8 cellular contexts compared by ENCODE assay signal in genomic region chr6:18121580-18122127, GRCh38. TPM values are rescaled to one million over a fixed set of nuclear protein-coding genes. Genes with fewer than 3 reads are reported as not detected.
DNase-seq lines count a peak whose midpoint lies in the region; ATAC-seq, FAIRE-seq and TF ChIP-seq lines count a peak whose summit lies in the region.

No MANE protein-coding gene starts in this region.

- peaks cover 0 to 3% of the 10 kb centered on the region in 2 donors for H3K9me3 ChIP-seq in breast epithelium
- no peaks in the 10 kb centered on the region for H3K9me3 ChIP-seq in mammary epithelial cell (replicated peaks; ENCODE audit: insufficient read depth, low read length)
- peaks cover 3% of the 10 kb centered on the region for H3K9me3 ChIP-seq in keratinocyte (ENCODE audit: control insufficient read depth, low read depth, low read length)

- no peak for FAIRE-seq in keratinocyte (lab: Jason Lieb, UNC)

- TF ChIP-seq CTCF in breast epithelium (IDR thresholded peaks at IDR 0.05) (no peak), mammary epithelial cell (conservative IDR thresholded peaks at IDR 0.05 in 1 of 2, IDR thresholded peaks at IDR 0.05 in 1 of 2; ENCODE audit: extremely low read depth in 1 of 2, insufficient read depth in 1 of 2, low read depth in 1 of 2, low read length in 2 of 2) (no peak), activated B cell treated with CpG ODN at 0.5 μM for 24 hours (IDR thresholded peaks at IDR 0.05) (no peak), keratinocyte (optimal IDR thresholded peaks at IDR 0.05 in 1 of 3, IDR thresholded peaks at IDR 0.05 in 1 of 3, conservative IDR thresholded peaks at IDR 0.05 in 1 of 3; ENCODE audit: extremely low read depth in 1 of 3, insufficient read depth in 2 of 3, low read length in 3 of 3) (no peak), type B pancreatic cell (conservative IDR thresholded peaks at IDR 0.05) (no peak), MCF 10A (IDR thresholded peaks at IDR 0.05; ENCODE audit: unreplicated experiment) (no peak), RWPE1 (conservative IDR thresholded peaks at IDR 0.05; ENCODE audit: low read depth) (no peak)

- H3K4me1 Mint-ChIP-seq in activated B cell treated with CpG ODN at 0.5 μM for 24 hours (peaks cover 12% of the 10 kb centered on the region), type B pancreatic cell (ENCODE audit: unreplicated experiment) (peaks cover 10% of the 10 kb centered on the region), MCF 10A (ENCODE audit: insufficient read depth, unreplicated experiment) (no peaks in the 10 kb centered on the region)

- H3K9me3 Mint-ChIP-seq in activated B cell treated with CpG ODN at 0.5 μM for 24 hours: no peaks in the 10 kb centered on the region
- H3K9me3 Mint-ChIP-seq in type B pancreatic cell: no peaks in the 10 kb centered on the region
- no peaks in the 10 kb centered on the region for H3K9me3 Mint-ChIP-seq in MCF 10A (ENCODE audit: unreplicated experiment)

- in situ Hi-C loops in mammary epithelial cell (cut with MboI; ENCODE audit: low sequenced_read_pairs in 2 of 2): loop anchor here in 1 of 2 donors (5.0 to 25.0 kb wide), 2 partner anchors 134 to 259 kb away; partner anchors contain the start of gene KIF13A

- no peaks in the 10 kb centered on the region for H3K36me3 ChIP-seq in breast epithelium
- H3K36me3 ChIP-seq in mammary epithelial cell (ENCODE audit: insufficient read depth, low read length): no peaks in the 10 kb centered on the region
- no peaks in the 10 kb centered on the region for H3K36me3 ChIP-seq in keratinocyte (ENCODE audit: control insufficient read depth in 2 of 2, extremely low read depth in 1 of 2, insufficient read depth in 2 of 2, low read length in 2 of 2)

- H3K79me2 ChIP-seq in mammary epithelial cell (ENCODE audit: insufficient read depth, low read length) (no peaks in the 10 kb centered on the region), keratinocyte (ENCODE audit: control insufficient read depth, insufficient read depth, low read length) (no peaks in the 10 kb centered on the region)

- H3K4me1 ChIP-seq in breast epithelium (no peaks in the 10 kb centered on the region), mammary epithelial cell (ENCODE audit: insufficient read depth, low read length) (peaks cover 7% of the 10 kb centered on the region), keratinocyte (ENCODE audit: control insufficient read depth, extremely low read depth, insufficient read depth, low read length) (peaks cover 26% of the 10 kb centered on the region)

- H3K27me3 Mint-ChIP-seq in activated B cell treated with CpG ODN at 0.5 μM for 24 hours (no peaks in the 10 kb centered on the region), type B pancreatic cell (no peaks in the 10 kb centered on the region), MCF 10A (ENCODE audit: insufficient read depth, unreplicated experiment) (no peaks in the 10 kb centered on the region)

- TF ChIP-seq POLR2A in breast epithelium (IDR thresholded peaks at IDR 0.05): no peak

- H3K9ac ChIP-seq in mammary epithelial cell (ENCODE audit: insufficient read depth, low read length): no peak overlapping the region
- no peak overlapping the region for H3K9ac ChIP-seq in keratinocyte (ENCODE audit: control insufficient read depth, extremely low read depth, insufficient read depth, low read length)

- H3K36me3 Mint-ChIP-seq in activated B cell treated with CpG ODN at 0.5 μM for 24 hours (ENCODE audit: low read depth) (no peaks in the 10 kb centered on the region), type B pancreatic cell (no peaks in the 10 kb centered on the region), MCF 10A (ENCODE audit: insufficient read depth, unreplicated experiment) (no peaks in the 10 kb centered on the region)

- dilution Hi-C loops in mammary epithelial cell (cut with HindIII; ENCODE audit: low sequenced_read_pairs) (loop anchor here (5.0 kb wide), 1 partner anchor 94 kb away; no protein-coding TSS in a partner anchor), keratinocyte (cut with MboI; ENCODE audit: extremely low pct_ligation_motif_present, low sequenced_read_pairs) (no loop called here)

- H4K20me1 ChIP-seq in mammary epithelial cell (ENCODE audit: insufficient read depth, low read length): no peaks in the 10 kb centered on the region
- H4K20me1 ChIP-seq in keratinocyte (ENCODE audit: control insufficient read depth, extremely low read depth, insufficient read depth, low read length): no peaks in the 10 kb centered on the region

- H3K27ac Mint-ChIP-seq in activated B cell treated with CpG ODN at 0.5 μM for 24 hours (no peak overlapping the region), type B pancreatic cell (no peak overlapping the region), MCF 10A (ENCODE audit: low read depth, unreplicated experiment) (no peak overlapping the region)

- H3K27ac ChIP-seq in breast epithelium (no peak overlapping the region), mammary epithelial cell (ENCODE audit: insufficient read depth, low read depth, low read length) (no peak overlapping the region), keratinocyte (ENCODE audit: control insufficient read depth, insufficient read depth, low read length) (no peak overlapping the region), RWPE1 (no peak overlapping the region)

- ATAC-seq in activated B cell treated with CpG ODN at 0.5 μM for 24 hours (ENCODE audit: low read depth): no peak

- H3K9me1 ChIP-seq in keratinocyte (ENCODE audit: control insufficient read depth, extremely low read depth, insufficient read depth, low read length): no peaks in the 10 kb centered on the region

- H3K4me3 Mint-ChIP-seq in activated B cell treated with CpG ODN at 0.5 μM for 24 hours (peak overlapping the region; percentile 78), type B pancreatic cell (peak overlapping the region; percentile 65), MCF 10A (ENCODE audit: unreplicated experiment) (no peak overlapping the region)

- WGBS in mammary epithelial cell (ENCODE audit: low coverage, missing lambda C conversion rate): 92% methylated on average over 11 of the region's 19 CpGs

- no peak overlapping the region for H3K4me2 ChIP-seq in mammary epithelial cell (ENCODE audit: insufficient read depth, low read depth, low read length)
- peak overlapping the region; percentile 79 for H3K4me2 ChIP-seq in keratinocyte (ENCODE audit: control insufficient read depth, extremely low read depth, insufficient read depth, low read depth, low read length)

- no TSS peak for BruUV-seq in mammary epithelial cell (replicated peaks; lab: Mats Ljungman, UMichigan)
- no TSS peak for BruUV-seq in MCF 10A (replicated peaks; lab: Mats Ljungman, UMichigan)

- CTCF ChIA-PET in mammary epithelial cell (lab: Charles Lee; ENCODE audit: low non-redundant PET) (interaction anchor here (0.6 kb wide), 1 partner anchor 104 kb away, joined by 6 read pairs; no protein-coding TSS in a partner anchor), activated B cell treated with CpG ODN at 0.5 μM for 24 hours (lab: Charles Lee) (interaction anchor here (0.5 to 2.8 kb wide), 7 partner anchors 14 to 383 kb away, joined by 3 to 15 read pairs (median 3); no protein-coding TSS in a partner anchor), MCF 10A (lab: Yijun Ruan, JAX) (interaction anchor here (0.6 to 1.1 kb wide), 5 partner anchors 12 to 543 kb away, joined by 3 to 4 read pairs (median 4); no protein-coding TSS in a partner anchor), RWPE1 (lab: Yijun Ruan, JAX) (interaction anchor here (0.5 to 1.1 kb wide), 4 partner anchors 23 to 1949 kb away, joined by 3 read pairs; no protein-coding TSS in a partner anchor)

- DNase-seq in breast epithelium (ENCODE audit: low spot score in 2 of 2) (no peak), mammary epithelial cell (no peak), activated B cell treated with CpG ODN at 0.5 μM for 24 hours (peak; percentile 19), keratinocyte (ENCODE audit: low read depth, low spot score) (no peak), type B pancreatic cell (ENCODE audit: extremely low spot score, unreplicated experiment) (no peak), MCF 10A (ENCODE audit: unreplicated experiment) (no peak), RWPE1 (ENCODE audit: low spot score) (no peak), mesenteric fat pad (ENCODE audit: low spot score) (no peak)

- H3K27me3 ChIP-seq in breast epithelium (no peaks in the 10 kb centered on the region), mammary epithelial cell (ENCODE audit: insufficient read depth, low read length) (no peaks in the 10 kb centered on the region), keratinocyte (ENCODE audit: control insufficient read depth, extremely low read depth, insufficient read depth, low read length) (no peaks in the 10 kb centered on the region)

- no peak overlapping the region for H2AFZ ChIP-seq in mammary epithelial cell (ENCODE audit: low read depth, low read length)
- no peak overlapping the region for H2AFZ ChIP-seq in keratinocyte (ENCODE audit: control insufficient read depth, low read length)

- POLR2A ChIA-PET in activated B cell treated with CpG ODN at 0.5 μM for 24 hours (lab: Charles Lee) (interaction anchor here (1.2 kb wide), 1 partner anchor 381 kb away, joined by 3 read pairs; no protein-coding TSS in a partner anchor), MCF 10A (lab: Yijun Ruan, JAX) (no interaction called here), RWPE1 (lab: Yijun Ruan, JAX; ENCODE audit: low non-redundant PET) (interaction anchor here (0.6 kb wide), 1 partner anchor 180 kb away, joined by 3 read pairs; no protein-coding TSS in a partner anchor)

- intact Hi-C loops in breast epithelium (cut with DNase I; ENCODE audit: low total_unique reads): no loop called here
- intact Hi-C loops in mammary epithelial cell (cut with micrococcal nuclease): loop anchor here (1.0 to 5.0 kb wide), 6 partner anchors 78 to 274 kb away; no protein-coding TSS in a partner anchor
- intact Hi-C loops in activated B cell treated with CpG ODN at 0.5 μM for 24 hours (cut with micrococcal nuclease): loop anchor here (1.0 to 10.0 kb wide), 8 partner anchors 34 to 537 kb away; partner anchors contain the start of genes KDM1B, KIF13A, NUP153 and TPMT
- intact Hi-C loops in MCF 10A (cut with micrococcal nuclease): no loop called here

- peak overlapping the region; percentile 51 to 86 (median 65) for H3K4me3 ChIP-seq in breast epithelium
- H3K4me3 ChIP-seq in mammary epithelial cell (replicated peaks in 1 of 3; ENCODE audit: insufficient read depth in 1 of 3, low read depth in 2 of 3, low read length in 3 of 3): peak overlapping the region in 1 of 3 experiments; percentile 44
- H3K4me3 ChIP-seq in keratinocyte (ENCODE audit: control insufficient read depth in 2 of 3, extremely low read depth in 1 of 3, insufficient read depth in 2 of 3, low read depth in 1 of 3, low read length in 3 of 3): no peak overlapping the region

RNA-seq across cellular contexts. Expression of gene NHLRC1, which starts 0.8 kb away (rescaled TPM):
- total RNA-seq in breast epithelium (1 to 10 TPM; 2.0 to 3.2 (median 2.7) TPM), mammary epithelial cell (1 to 10 TPM; 2.1 to 3.3 TPM), activated B cell treated with CpG ODN at 0.5 μM for 24 hours (0.88 and 1.2 TPM in 2 replicates), type B pancreatic cell (ENCODE audit: low replicate concordance) (1.1 and 3.5 TPM in 2 replicates), MCF 10A (2022) (not detected in 2 replicates), mesenteric fat pad (2.1 TPM)
- polyA plus RNA-seq in mammary epithelial cell (1.4 TPM), keratinocyte (1.2 to 1.5 TPM (median 1.2 TPM) in 3 replicates)
- polyA minus RNA-seq in mammary epithelial cell (0.21 TPM), keratinocyte (0.13 to 0.56 TPM (median 0.51 TPM) in 3 replicates)
- polyA plus RNA-seq in keratinocyte (2011; ENCODE audit: low read depth): 0.15 TPM
- polyA plus RNA-seq in keratinocyte (2011; cell fraction: cytosol; rRNA removed): 0.94 and 1.3 TPM in 2 replicates
- 2.0 and 2.4 TPM in 2 replicates for polyA plus RNA-seq in keratinocyte (2011; cell fraction: nucleus; rRNA removed)
- polyA plus RNA-seq in keratinocyte (2012; ENCODE audit: low replicate concordance): 1.9 and 2.0 TPM in 2 replicates
- 1.2 TPM for polyA minus RNA-seq in keratinocyte (2011; cell fraction: cytosol; rRNA and poly(A)+ RNA removed)
- 0.84 and 1.3 TPM in 2 replicates for polyA minus RNA-seq in keratinocyte (2011; cell fraction: nucleus; rRNA and poly(A)+ RNA removed)

RNA-seq across cellular contexts. Expression of gene TPMT, which starts 33.2 kb away (rescaled TPM):
- total RNA-seq in breast epithelium: 10 to 100 TPM in 1 of 3 donors, 1 to 10 TPM in 2; 5.6 to 10.2 (median 8.9) TPM
- 10 to 100 TPM in 1 of 2 donors, 1 to 10 TPM in 1; 7.7 to 15.3 TPM for total RNA-seq in mammary epithelial cell
- 11.4 TPM for polyA plus RNA-seq in mammary epithelial cell
- 5.2 TPM for polyA minus RNA-seq in mammary epithelial cell
- total RNA-seq in activated B cell treated with CpG ODN at 0.5 μM for 24 hours: 2.7 and 3.1 TPM in 2 replicates
- polyA plus RNA-seq in keratinocyte: 25.1 to 38.6 TPM (median 28.3 TPM) in 3 replicates
- 23.6 TPM for polyA plus RNA-seq in keratinocyte (2011; ENCODE audit: low read depth)
- 24.2 and 45.1 TPM in 2 replicates for polyA plus RNA-seq in keratinocyte (2011; cell fraction: cytosol; rRNA removed)
- 16.0 and 17.9 TPM in 2 replicates for polyA plus RNA-seq in keratinocyte (2011; cell fraction: nucleus; rRNA removed)
- polyA plus RNA-seq in keratinocyte (2012; ENCODE audit: low replicate concordance): 17.4 and 25.1 TPM in 2 replicates
- polyA minus RNA-seq in keratinocyte: 4.2 to 20.9 TPM (median 12.6 TPM) in 3 replicates
- 13.0 TPM for polyA minus RNA-seq in keratinocyte (2011; cell fraction: cytosol; rRNA and poly(A)+ RNA removed)
- polyA minus RNA-seq in keratinocyte (2011; cell fraction: nucleus; rRNA and poly(A)+ RNA removed): 4.0 and 7.9 TPM in 2 replicates
- 12.8 and 19.2 TPM in 2 replicates for total RNA-seq in type B pancreatic cell (ENCODE audit: low replicate concordance)
- total RNA-seq in MCF 10A (2022): 8.7 and 11.1 TPM in 2 replicates
- total RNA-seq in mesenteric fat pad: 7.1 TPM

RNA-seq across cellular contexts. Expression of gene KDM1B, which starts 33.6 kb away (rescaled TPM):
- total RNA-seq in breast epithelium (10 to 100 TPM; 14.4 to 18.6 (median 16.2) TPM), mammary epithelial cell (10 to 100 TPM; 19.5 to 25.1 TPM), activated B cell treated with CpG ODN at 0.5 μM for 24 hours (19.6 and 21.0 TPM in 2 replicates), type B pancreatic cell (ENCODE audit: low replicate concordance) (20.7 and 22.4 TPM in 2 replicates), MCF 10A (2022) (21.2 and 22.3 TPM in 2 replicates), mesenteric fat pad (13.3 TPM)
- polyA plus RNA-seq in mammary epithelial cell (14.3 TPM), keratinocyte (29.5 to 32.7 TPM (median 30.6 TPM) in 3 replicates)
- polyA minus RNA-seq in mammary epithelial cell (22.9 TPM), keratinocyte (28.8 to 56.7 TPM (median 38.3 TPM) in 3 replicates)
- polyA plus RNA-seq in keratinocyte (2011; ENCODE audit: low read depth): 24.1 TPM
- 24.5 and 37.5 TPM in 2 replicates for polyA plus RNA-seq in keratinocyte (2011; cell fraction: cytosol; rRNA removed)
- 21.5 and 25.2 TPM in 2 replicates for polyA plus RNA-seq in keratinocyte (2011; cell fraction: nucleus; rRNA removed)
- 25.4 and 25.7 TPM in 2 replicates for polyA plus RNA-seq in keratinocyte (2012; ENCODE audit: low replicate concordance)
- 19.4 TPM for polyA minus RNA-seq in keratinocyte (2011; cell fraction: cytosol; rRNA and poly(A)+ RNA removed)
- 13.5 and 21.6 TPM in 2 replicates for polyA minus RNA-seq in keratinocyte (2011; cell fraction: nucleus; rRNA and poly(A)+ RNA removed)

Comparison
In these comparisons a context has a peak if more than half of its experiments do, and no peak if none do; other contexts are left out.
1. intact Hi-C loops: an anchor here in mammary epithelial cell (1.0 to 5.0 kb wide) and activated B cell treated with CpG ODN at 0.5 μM for 24 hours (1.0 to 10.0 kb wide); none called in breast epithelium and MCF 10A.
2. H3K4me3 ChIP-seq: peak in breast epithelium (3 of 3); none in keratinocyte (0 of 3).